Comparison of ENCODE assay signal across 19 cellular contexts in genomic region chr7:81669476-81670105, GRCh38.
A peak's percentile ranks its signal among the peaks of the same experiment; 100 is the strongest.
DNase-seq lines count a peak whose midpoint lies in the region; ATAC-seq, FAIRE-seq and TF ChIP-seq lines count a peak whose summit lies in the region.
"Had no signal": no experiment of that assay in that cellular context is flagged by ENCODE, and none has a peak within 500 bp of the region (broad histone marks: within the 10 kb centered on the region; RNA-seq: fewer than 3 reads in every experiment).

No MANE protein-coding gene starts in this region.

- H3K4me1 ChIP-seq in endothelial cell of umbilical vein (ENCODE audit: control insufficient read depth, extremely low read depth, insufficient read depth, low read length): peaks cover 9% of the 10 kb centered on the region

- H3K79me2 ChIP-seq in endothelial cell of umbilical vein (ENCODE audit: control insufficient read depth, insufficient read depth, low read length): no peaks in the 10 kb centered on the region

- CTCF ChIA-PET in endothelial cell of umbilical vein (lab: Charles Lee): interaction anchor here (1.5 kb wide), 1 partner anchor 88 kb away, joined by 4 read pairs; no protein-coding TSS in a partner anchor

- no peaks in the 10 kb centered on the region for H3K27me3 Mint-ChIP-seq in osteocyte (ENCODE audit: unreplicated experiment)

- FAIRE-seq in endothelial cell of umbilical vein (lab: Jason Lieb, UNC): no peak
- FAIRE-seq: GM12892 had no signal

- no peak overlapping the region for H3K27ac ChIP-seq in endothelial cell of umbilical vein (ENCODE audit: insufficient read depth, low read depth, low read length)
- H3K27ac ChIP-seq: brain microvascular endothelial cell had no signal

- no peaks in the 10 kb centered on the region for H3K9me1 ChIP-seq in endothelial cell of umbilical vein (replicated peaks; ENCODE audit: control insufficient read depth, extremely low read depth, insufficient read depth, low read length)

- H3K9me3 Mint-ChIP-seq in osteocyte (ENCODE audit: unreplicated experiment): peaks cover 13% of the 10 kb centered on the region
- H3K9me3 Mint-ChIP-seq: activated T-helper 1 cell treated with anti-CD3 and anti-CD28 coated beads, Interleukin-12 subunit alpha, Interleukin-12 subunit beta, Interleukin-2, Interleukin-4 antibody, amounts not matched to agents 30 ng/mL and 10 ng/mL and 1 ng/mL, durations not matched to agents 14 hours and 24 hours and 36 hours had no signal

- H3K36me3 Mint-ChIP-seq in osteocyte (ENCODE audit: unreplicated experiment): peaks cover 19% of the 10 kb centered on the region
- H3K36me3 Mint-ChIP-seq: CD14-positive monocyte had no signal

- H3K27ac Mint-ChIP-seq in osteocyte (ENCODE audit: unreplicated experiment): peak overlapping the region; percentile 65
- H3K27ac Mint-ChIP-seq: activated T-helper 1 cell treated with anti-CD3 and anti-CD28 coated beads, Interleukin-12 subunit alpha, Interleukin-12 subunit beta, Interleukin-2, Interleukin-4 antibody, amounts not matched to agents 30 ng/mL and 10 ng/mL and 1 ng/mL, durations not matched to agents 14 hours and 24 hours and 36 hours; CD14-positive monocyte had no signal

- dilution Hi-C loops in endothelial cell of umbilical vein (cut with MboI; ENCODE audit: extremely low pct_ligation_motif_present, low sequenced_read_pairs): no loop called here

- BruUV-seq in endothelial cell of umbilical vein (replicated peaks; lab: Mats Ljungman, UMichigan): no TSS peak

- POLR2A ChIA-PET in endothelial cell of umbilical vein (lab: Charles Lee): no interaction called here

- H3K27me3 ChIP-seq in endothelial cell of umbilical vein (ENCODE audit: control insufficient read depth in 2 of 2, insufficient read depth in 2 of 2, low read length in 2 of 2): no peaks in the 10 kb centered on the region
- H3K27me3 ChIP-seq: brain microvascular endothelial cell had no signal

- no peaks in the 10 kb centered on the region for H4K20me1 ChIP-seq in endothelial cell of umbilical vein (replicated peaks; ENCODE audit: control insufficient read depth, extremely low read depth, insufficient read depth, low read length)

- H3K9ac ChIP-seq in endothelial cell of umbilical vein (replicated peaks; ENCODE audit: extremely low read depth, insufficient read depth, low read length): no peak overlapping the region
- H3K9ac ChIP-seq: SK-N-SH had no signal

- ATAC-seq in HG03439 (IDR thresholded peaks at IDR 0.05; ENCODE audit: unreplicated experiment) (no peak), HG03025 (IDR thresholded peaks at IDR 0.05; ENCODE audit: low FRiP score, unreplicated experiment) (no peak)
- ATAC-seq: left cardiac atrium had no signal

- peak overlapping the region; percentile 15 for H2AFZ ChIP-seq in endothelial cell of umbilical vein (ENCODE audit: low read depth, low read length)

- H3K4me3 Mint-ChIP-seq in osteocyte (ENCODE audit: unreplicated experiment): no peak overlapping the region
- H3K4me3 Mint-ChIP-seq: activated T-helper 1 cell treated with anti-CD3 and anti-CD28 coated beads, Interleukin-12 subunit alpha, Interleukin-12 subunit beta, Interleukin-2, Interleukin-4 antibody, amounts not matched to agents 30 ng/mL and 10 ng/mL and 1 ng/mL, durations not matched to agents 14 hours and 24 hours and 36 hours; CD14-positive monocyte had no signal

- no peak for TF ChIP-seq POLR2A in endothelial cell of umbilical vein (IDR thresholded peaks at IDR 0.05; ENCODE audit: low read depth, low read length)

- TF ChIP-seq CTCF in endothelial cell of umbilical vein (IDR thresholded peaks at IDR 0.05; ENCODE audit: extremely low read depth in 1 of 2, insufficient read depth in 1 of 2, low read depth in 1 of 2, low read length in 2 of 2) (no peak), osteocyte (IDR thresholded peaks at IDR 0.05) (no peak)

- DNase-seq in NCI-H2196 (lab: John Stamatoyannopoulos, UW; ENCODE audit: unreplicated experiment) (peak; percentile 12), NCI-H2196 treated with DMSO at 0.1 percent for 48 hours (lab: John Stamatoyannopoulos, UW; ENCODE audit: unreplicated experiment) (no peak), NCI-H748 (lab: John Stamatoyannopoulos, UW; ENCODE audit: unreplicated experiment) (peak; percentile 56), endothelial cell of umbilical vein (ENCODE audit: low read depth, low spot score) (no peak), osteocyte (ENCODE audit: extremely low spot score, unreplicated experiment) (no peak), GDM1 (lab: John Stamatoyannopoulos, UW) (no peak)
- DNase-seq: brain microvascular endothelial cell, DMS153, foreskin melanocyte, left cardiac atrium, NCI-H1048, NCI-H2107, SK-N-SH, T1000 had no signal

- intact Hi-C loops in endothelial cell of umbilical vein (cut with micrococcal nuclease): no loop called here

- H3K4me3 ChIP-seq in endothelial cell of umbilical vein (replicated peaks in 1 of 3; ENCODE audit: insufficient read depth in 1 of 3, low read depth in 1 of 3, low read length in 3 of 3): no peak overlapping the region

- H3K4me2 ChIP-seq in endothelial cell of umbilical vein (ENCODE audit: insufficient read depth, low read length): no peak overlapping the region
- H3K4me2 ChIP-seq: SK-N-SH had no signal

- H3K9me3 ChIP-seq in endothelial cell of umbilical vein (replicated peaks; ENCODE audit: control insufficient read depth, insufficient read depth, low read length): no peaks in the 10 kb centered on the region
- H3K9me3 ChIP-seq: SK-N-SH had no signal

- peaks cover 59% of the 10 kb centered on the region for H3K4me1 Mint-ChIP-seq in osteocyte (ENCODE audit: unreplicated experiment)

- H3K36me3 ChIP-seq in endothelial cell of umbilical vein (ENCODE audit: control insufficient read depth in 2 of 2, extremely low read depth in 1 of 2, insufficient read depth in 2 of 2, low read length in 2 of 2): no peaks in the 10 kb centered on the region
- H3K36me3 ChIP-seq: brain microvascular endothelial cell had no signal

TF ChIP-seq in endothelial cell of umbilical vein, 7 proteins besides CTCF, POLR2A, EP300 and RAD21:
- no peak for TF ChIP-seq MAX (IDR thresholded peaks at IDR 0.05; ENCODE audit: insufficient read depth, insufficient read length)
- TF ChIP-seq POLR2AphosphoS5 (IDR thresholded peaks at IDR 0.05; ENCODE audit: insufficient read depth, low read depth, low read length): no peak
- no peak for TF ChIP-seq MYC (IDR thresholded peaks at IDR 0.05; ENCODE audit: low read depth, low read length)
- TF ChIP-seq GATA2 (IDR thresholded peaks at IDR 0.05; ENCODE audit: insufficient read depth, insufficient read length, low read depth, low read length): no peak
- TF ChIP-seq EZH2 (IDR thresholded peaks at IDR 0.05; ENCODE audit: borderline replicate concordance, low read depth, low read length, severe bottlenecking): no peak
- no peak for TF ChIP-seq JUN (IDR thresholded peaks at IDR 0.05; ENCODE audit: borderline replicate concordance, insufficient read depth, insufficient read length, low read depth)
- TF ChIP-seq FOS (IDR thresholded peaks at IDR 0.05; ENCODE audit: borderline replicate concordance, insufficient read depth, low read length): no peak

Comparison
In these comparisons a context has a peak if more than half of its experiments do, and no peak if none do; other contexts are left out.
1. DNase-seq: peak in NCI-H2196 (single experiment) and NCI-H748 (single experiment); none in NCI-H2196 treated with DMSO at 0.1 percent for 48 hours (single experiment), endothelial cell of umbilical vein (single experiment), osteocyte (single experiment) and GDM1 (single experiment).